23 cellular contexts compared by ENCODE assay signal in genomic region chr5:176733586-176734262, GRCh38.
DNase-seq lines count a peak whose midpoint lies in the region; ATAC-seq and TF ChIP-seq lines count a peak whose summit lies in the region.
"Had no signal": no experiment of that assay in that cellular context is flagged by ENCODE, and none has a peak within 500 bp of the region (broad histone marks: within the 10 kb centered on the region; RNA-seq: fewer than 3 reads in every experiment).

No MANE protein-coding gene starts in this region.

- H3K27ac ChIP-seq in right cardiac atrium (ENCODE audit: low read length) = no peak overlapping the region
- H3K27ac ChIP-seq in coronary artery = no peak overlapping the region
- H3K27ac ChIP-seq in gastroesophageal sphincter = no peak overlapping the region
- H3K27ac ChIP-seq in CD4-positive, alpha-beta memory T cell (ENCODE audit: low read depth, low read length) = no peak overlapping the region
- H3K27ac ChIP-seq: hepatocyte, KMS-11 had no signal

- DNase-seq in cardiac septum (ENCODE audit: low spot score) = peak; percentile 67
- no peak for DNase-seq in right cardiac atrium
- peak; percentile 55 for DNase-seq in coronary artery (ENCODE audit: low spot score)
- no peak for DNase-seq in nephron progenitor cell
- DNase-seq in left lobe of liver (ENCODE audit: low spot score) = no peak
- DNase-seq in SKM-1 (lab: John Stamatoyannopoulos, UW; ENCODE audit: unreplicated experiment) = no peak
- no peak for DNase-seq in CD4-positive, alpha-beta memory T cell
- DNase-seq: activated CD4-positive, alpha-beta memory T cell treated with anti-CD3 and anti-CD28 coated beads for 36 hours; amniotic stem cell; central memory CD4-positive, alpha-beta T cell; EL; mesenchymal stem cell; NCI-H1092 treated with DMSO at 0.1 percent for 48 hours; NCI-H2081 treated with DMSO at 0.1 percent for 48 hours; SHP77; stimulated activated naive B cell treated with anti-CD40 and anti-IgM and Interleukin-4, amounts not matched to agents 10 μg/mL and 1 μg/mL and 100 μg/mL, for 72 hours; trophoblast cell had no signal

- POLR2A ChIA-PET in CD4-positive, alpha-beta memory T cell (lab: Charles Lee; ENCODE audit: partially characterized antibody) = no interaction called here

- no peaks in the 10 kb centered on the region for H3K36me3 ChIP-seq in gastroesophageal sphincter
- no peaks in the 10 kb centered on the region for H3K36me3 ChIP-seq in CD4-positive, alpha-beta memory T cell (ENCODE audit: insufficient read depth, low read length)

- no peaks in the 10 kb centered on the region for H3K36me3 Mint-ChIP-seq in nephron progenitor cell (ENCODE audit: low read depth)
- no peaks in the 10 kb centered on the region for H3K36me3 Mint-ChIP-seq in CD4-positive, alpha-beta memory T cell
- H3K36me3 Mint-ChIP-seq: activated CD4-positive, alpha-beta memory T cell treated with anti-CD3 and anti-CD28 coated beads for 36 hours; stimulated activated naive B cell treated with anti-CD40 and anti-IgM and Interleukin-4, amounts not matched to agents 10 μg/mL and 1 μg/mL and 100 μg/mL, for 72 hours had no signal

- TF ChIP-seq EP300 in gastroesophageal sphincter (IDR thresholded peaks at IDR 0.05) = no peak

- H3K4me1 ChIP-seq in right cardiac atrium (ENCODE audit: control insufficient read depth, insufficient read depth, low read length) (no peaks in the 10 kb centered on the region), gastroesophageal sphincter (no peaks in the 10 kb centered on the region)
- H3K4me1 ChIP-seq in CD4-positive, alpha-beta memory T cell (ENCODE audit: insufficient read depth, low read length) = no peaks in the 10 kb centered on the region

- H3K4me3 Mint-ChIP-seq in nephron progenitor cell = no peak overlapping the region
- H3K4me3 Mint-ChIP-seq in CD4-positive, alpha-beta memory T cell = no peak overlapping the region
- H3K4me3 Mint-ChIP-seq: activated CD4-positive, alpha-beta memory T cell treated with anti-CD3 and anti-CD28 coated beads for 36 hours; stimulated activated naive B cell treated with anti-CD40 and anti-IgM and Interleukin-4, amounts not matched to agents 10 μg/mL and 1 μg/mL and 100 μg/mL, for 72 hours; T-helper 1 cell treated with Interleukin-12 subunit alpha and Interleukin-12 subunit beta and Interleukin-4 antibody, amounts not matched to agents 30 μg/mL and 1 μg/mL, for 36 hours had no signal

- no peak for TF ChIP-seq CTCF in coronary artery (IDR thresholded peaks at IDR 0.05)
- TF ChIP-seq CTCF in nephron progenitor cell (IDR thresholded peaks at IDR 0.05) = no peak
- no peak for TF ChIP-seq CTCF in gastroesophageal sphincter (IDR thresholded peaks at IDR 0.05)

- 54% methylated on average over 22 of the region's 22 CpGs for WGBS in right cardiac atrium
- WGBS in gastroesophageal sphincter (ENCODE audit: low coverage in 1 of 2), 2 donors = 51 to 100% methylated on average over 1 to 7 of the region's 22 CpGs

- H3K27ac Mint-ChIP-seq in nephron progenitor cell = peak overlapping the region; percentile 66
- no peak overlapping the region for H3K27ac Mint-ChIP-seq in CD4-positive, alpha-beta memory T cell
- H3K27ac Mint-ChIP-seq: activated CD4-positive, alpha-beta memory T cell treated with anti-CD3 and anti-CD28 coated beads for 36 hours; activated T-helper 2 cell treated with anti-CD3 and anti-CD28 coated beads, Interferon-gamma antibody, Interleukin-2, Interleukin-4, amounts not matched to agents 10 μg/mL and 5 μg/mL and 100 μg/mL, durations not matched to agents 14 hours and 24 hours and 36 hours; stimulated activated naive B cell treated with anti-CD40 and anti-IgM and Interleukin-4, amounts not matched to agents 10 μg/mL and 1 μg/mL and 100 μg/mL, for 72 hours; T-helper 1 cell treated with Interleukin-12 subunit alpha and Interleukin-12 subunit beta and Interleukin-4 antibody, amounts not matched to agents 30 μg/mL and 1 μg/mL, for 36 hours had no signal

- H3K27me3 Mint-ChIP-seq in nephron progenitor cell (ENCODE audit: low read depth, poor library complexity) = peaks cover 3% of the 10 kb centered on the region
- H3K27me3 Mint-ChIP-seq in CD4-positive, alpha-beta memory T cell = peaks cover 16 to 38% of the 10 kb centered on the region in 2 donors

- no peak overlapping the region for H3K4me3 ChIP-seq in right cardiac atrium (ENCODE audit: low read length)
- H3K4me3 ChIP-seq in coronary artery = no peak overlapping the region
- no peak overlapping the region for H3K4me3 ChIP-seq in gastroesophageal sphincter
- H3K4me3 ChIP-seq in CD4-positive, alpha-beta memory T cell (ENCODE audit: low read length in 2 of 2) = no peak overlapping the region
- H3K4me3 ChIP-seq: hepatocyte had no signal

- H3K27me3 ChIP-seq in right cardiac atrium (ENCODE audit: control insufficient read depth, insufficient read depth) (no peaks in the 10 kb centered on the region), gastroesophageal sphincter (peaks cover 97% of the 10 kb centered on the region)
- H3K27me3 ChIP-seq in CD4-positive, alpha-beta memory T cell (ENCODE audit: insufficient read depth, low read length) = no peaks in the 10 kb centered on the region

- no peak for TF ChIP-seq POLR2A in gastroesophageal sphincter (IDR thresholded peaks at IDR 0.05)

- peaks cover 69% of the 10 kb centered on the region for H3K4me1 Mint-ChIP-seq in nephron progenitor cell
- H3K4me1 Mint-ChIP-seq in CD4-positive, alpha-beta memory T cell = no peaks in the 10 kb centered on the region
- H3K4me1 Mint-ChIP-seq: stimulated activated naive B cell treated with anti-CD40 and anti-IgM and Interleukin-4, amounts not matched to agents 10 μg/mL and 1 μg/mL and 100 μg/mL, for 72 hours had no signal

- intact Hi-C loops in cardiac septum (cut with DNase I) (no loop called here), right cardiac atrium (cut with DNase I) (no loop called here)
- intact Hi-C loops in CD4-positive, alpha-beta memory T cell (cut with micrococcal nuclease) = no loop called here

- H3K9me3 Mint-ChIP-seq in nephron progenitor cell = no peaks in the 10 kb centered on the region
- peaks cover 0 to 8% (median 2%) of the 10 kb centered on the region in 8 donors for H3K9me3 Mint-ChIP-seq in CD4-positive, alpha-beta memory T cell
- H3K9me3 Mint-ChIP-seq: activated T-helper 2 cell treated with anti-CD3 and anti-CD28 coated beads, Interferon-gamma antibody, Interleukin-2, Interleukin-4, amounts not matched to agents 10 μg/mL and 5 μg/mL and 100 μg/mL, durations not matched to agents 14 hours and 24 hours and 36 hours; nephron; T-helper 1 cell treated with Interleukin-12 subunit alpha and Interleukin-12 subunit beta and Interleukin-4 antibody, amounts not matched to agents 30 μg/mL and 1 μg/mL, for 36 hours had no signal

- peaks cover 2% of the 10 kb centered on the region for H3K9me3 ChIP-seq in right cardiac atrium (ENCODE audit: control insufficient read depth, low read length)
- H3K9me3 ChIP-seq in gastroesophageal sphincter = peaks cover 0 to 11% (median 0%) of the 10 kb centered on the region in 3 donors
- no peaks in the 10 kb centered on the region for H3K9me3 ChIP-seq in CD4-positive, alpha-beta memory T cell (ENCODE audit: control insufficient read depth in 1 of 2, low read length in 2 of 2)

- ATAC-seq in right cardiac atrium = no peak
- no peak for ATAC-seq in left lobe of liver
- no peak for ATAC-seq in gastroesophageal sphincter
- ATAC-seq: stimulated activated naive B cell treated with anti-CD40 and anti-IgM and Interleukin-4, amounts not matched to agents 10 μg/mL and 1 μg/mL and 100 μg/mL, for 72 hours had no signal

- CTCF ChIA-PET in CD4-positive, alpha-beta memory T cell (lab: Charles Lee; ENCODE audit: partially characterized antibody) = no interaction called here

Comparison
In these comparisons a context has a peak if more than half of its experiments do, and no peak if none do; other contexts are left out.
1. DNase-seq: peak in cardiac septum (single experiment) and coronary artery (single experiment); none in right cardiac atrium (0 of 3), nephron progenitor cell (single experiment), left lobe of liver (single experiment), SKM-1 (single experiment) and CD4-positive, alpha-beta memory T cell (0 of 5).